In genomic region chr17:78815696-78816095, GRCh38 we compare ENCODE assay signal across 1 cellular context.
TF ChIP-seq lines count a peak whose summit lies in the region.

No MANE protein-coding gene starts in this region.

TF ChIP-seq in HCT116, 20 proteins besides CTCF, POLR2A, EP300 and RAD21:
- TF ChIP-seq EZH2phosphoT487 (IDR thresholded peaks at IDR 0.05; ENCODE audit: borderline replicate concordance) (no peak), POLR2AphosphoS5 (IDR thresholded peaks at IDR 0.05; ENCODE audit: low read depth, low read length) (no peak), CBX3 (IDR thresholded peaks at IDR 0.05; ENCODE audit: low read depth) (no peak), ATF3 (IDR thresholded peaks at IDR 0.05) (no peak), JUND (IDR thresholded peaks at IDR 0.05) (no peak), EZH2 (IDR thresholded peaks at IDR 0.05) (no peak), MAX (IDR thresholded peaks at IDR 0.05) (no peak), EGR1 (IDR thresholded peaks at IDR 0.05; ENCODE audit: low read depth) (no peak), TCF7L2 (IDR thresholded peaks at IDR 0.05; ENCODE audit: borderline replicate concordance, extremely low read depth, insufficient read depth, insufficient read length) (no peak), ZBTB33 (IDR thresholded peaks at IDR 0.05; ENCODE audit: extremely low read depth, insufficient replicate concordance, low read length) (no peak), SRF (IDR thresholded peaks at IDR 0.05; ENCODE audit: low read depth) (no peak), SIN3A (IDR thresholded peaks at IDR 0.05; ENCODE audit: low read depth) (no peak), YY1 (IDR thresholded peaks at IDR 0.05; ENCODE audit: extremely low read depth, insufficient replicate concordance, low read depth, low read length) (no peak), ZFX (IDR thresholded peaks at IDR 0.05) (no peak), FOSL1 (IDR thresholded peaks at IDR 0.05; ENCODE audit: low read depth) (no peak)
